Comparison of ENCODE assay signal across 19 cellular contexts in the genomic region with DNA sequence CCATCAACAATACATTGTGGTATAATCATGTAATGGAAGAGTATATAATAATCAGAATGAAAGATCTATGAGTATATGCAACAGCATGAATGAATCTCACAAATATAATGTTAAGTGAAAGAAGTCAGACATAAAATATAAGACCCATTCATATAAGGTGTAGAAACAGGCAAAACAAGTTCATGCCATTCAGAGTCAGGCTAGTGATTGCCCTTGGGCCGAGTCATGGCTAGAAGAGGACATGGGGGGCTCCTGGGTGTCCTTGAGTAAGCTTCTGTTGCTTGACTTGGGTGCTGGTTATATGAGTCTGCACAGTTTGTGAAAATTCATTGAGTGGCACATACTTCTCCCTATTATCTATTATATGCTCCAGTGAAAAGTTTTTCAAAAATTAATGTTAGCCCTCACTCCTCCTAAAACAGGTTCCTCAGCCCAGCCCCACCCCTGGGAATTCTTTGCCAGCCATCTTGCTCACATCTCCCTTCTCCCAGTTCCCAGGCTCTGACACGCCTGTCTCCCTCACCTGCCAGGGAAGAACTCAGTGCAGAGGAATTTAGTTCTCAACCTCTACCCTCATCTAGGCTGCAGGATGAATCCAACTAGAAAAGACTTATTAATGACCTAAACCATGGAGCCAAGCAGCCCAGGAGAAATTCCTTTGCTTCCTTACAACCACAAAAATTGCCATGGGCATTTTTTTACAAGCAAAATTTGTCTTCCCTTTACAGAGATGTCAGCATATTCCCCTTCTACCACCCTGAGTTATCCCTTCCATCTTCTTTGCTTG. TPM values are rescaled to one million over a fixed set of nuclear protein-coding genes. Genes with fewer than 3 reads are reported as not detected.
DNase-seq lines count a peak whose midpoint lies in the region; ATAC-seq, FAIRE-seq and TF ChIP-seq lines count a peak whose summit lies in the region.
"Had no signal": no experiment of that assay in that cellular context is flagged by ENCODE, and none has a peak within 500 bp of the region (broad histone marks: within the 10 kb centered on the region; RNA-seq: fewer than 3 reads in every experiment).

No MANE protein-coding gene starts in this region.

- H3K4me3 Mint-ChIP-seq in activated naive CD8-positive, alpha-beta T cell treated with anti-CD3 and anti-CD28 coated beads, Interleukin-2, amount 50 U/mL, for 24 hours = peak overlapping the region; percentile 12
- H3K4me3 Mint-ChIP-seq in activated naive CD8-positive, alpha-beta T cell treated with anti-CD3 and anti-CD28 coated beads for 36 hours = no peak overlapping the region
- H3K4me3 Mint-ChIP-seq: activated T-helper 1 cell treated with anti-CD3 and anti-CD28 coated beads, Interleukin-12 subunit alpha, Interleukin-12 subunit beta, Interleukin-2, Interleukin-4 antibody, amounts not matched to agents 30 ng/mL and 10 ng/mL and 1 ng/mL, durations not matched to agents 14 hours and 24 hours and 36 hours had no signal

- peak overlapping the region; percentile 8 to 34; a peak in 3 of 4 replicates for H3K27ac ChIP-seq in SK-N-SH (ENCODE audit: low read depth in 2 of 2, low read length in 1 of 2)
- H3K27ac ChIP-seq: left ventricle myocardium inferior, stomach had no signal

- no peaks in the 10 kb centered on the region for H3K9me2 ChIP-seq in SK-N-SH

- no peak overlapping the region for H3K9ac ChIP-seq in SK-N-SH

- CTCF ChIA-PET in SK-N-SH (lab: Yijun Ruan, JAX) = no interaction called here

- 0 out of 2 replicates have a peak overlapping the region, but pooled peaks have one; percentile 48 for H2AFZ ChIP-seq in SK-N-SH (ENCODE audit: low read depth)

- TF ChIP-seq EP300 in SK-N-SH (IDR thresholded peaks at IDR 0.05; ENCODE audit: borderline replicate concordance in 1 of 2, low read depth in 1 of 2, low read length in 1 of 2) = peak in 1 of 2 experiments; percentile 25; a peak in 1 of 4 replicates

- WGBS in SK-N-SH (ENCODE audit: low lambda C conversion rate) = 61% methylated on average over 2 of the region's 2 CpGs

- DNase-seq in activated naive CD8-positive, alpha-beta T cell treated with anti-CD3 and anti-CD28 coated beads, Interleukin-2, amount 50 U/mL, for 24 hours = no peak
- DNase-seq in activated naive CD8-positive, alpha-beta T cell treated with anti-CD3 and anti-CD28 coated beads for 36 hours = no peak
- DNase-seq in SK-N-SH (no peak), foreskin fibroblast (peak; percentile 15 to 41), urothelium cell line (ENCODE audit: low spot score) (peak; percentile 73), putamen (ENCODE audit: low spot score) (no peak)
- DNase-seq: activated CD4-positive, alpha-beta T cell treated with anti-CD3 and anti-CD28 coated beads for 1 hour; caudate nucleus; H7; left ventricle myocardium inferior; NCI-H2227 treated with DMSO at 0.1 percent for 48 hours; occipital lobe; Right ventricle myocardium superior; stomach had no signal

- no peak for ATAC-seq in activated naive CD8-positive, alpha-beta T cell treated with anti-CD3 and anti-CD28 coated beads, Interleukin-2, amount 50 U/mL, for 24 hours
- ATAC-seq in GM19328 (IDR thresholded peaks at IDR 0.05; ENCODE audit: unreplicated experiment) (no peak), HG03280 (IDR thresholded peaks at IDR 0.05; ENCODE audit: unreplicated experiment) (no peak)

- TF ChIP-seq CTCF in SK-N-SH (IDR thresholded peaks at IDR 0.05) (no peak), foreskin fibroblast (IDR thresholded peaks at IDR 0.05; ENCODE audit: low read depth, low read length) (no peak)

- H3K79me2 ChIP-seq in SK-N-SH (ENCODE audit: insufficient read depth) = no peaks in the 10 kb centered on the region

- H3K4me3 ChIP-seq in SK-N-SH (ENCODE audit: low read depth in 2 of 2, low read length in 1 of 2) (no peak overlapping the region), foreskin fibroblast (ENCODE audit: low read depth in 1 of 2, low read length in 2 of 2) (no peak overlapping the region)
- H3K4me3 ChIP-seq: left ventricle myocardium inferior, stomach had no signal

- H3K9me3 ChIP-seq in SK-N-SH = no peaks in the 10 kb centered on the region

- TF ChIP-seq RAD21 in SK-N-SH (IDR thresholded peaks at IDR 0.05; ENCODE audit: low read length) = no peak

- peaks cover 24% of the 10 kb centered on the region for H3K4me1 Mint-ChIP-seq in activated naive CD8-positive, alpha-beta T cell treated with anti-CD3 and anti-CD28 coated beads, Interleukin-2, amount 50 U/mL, for 24 hours
- H3K4me1 Mint-ChIP-seq in activated naive CD8-positive, alpha-beta T cell treated with anti-CD3 and anti-CD28 coated beads for 36 hours = peaks cover 7% of the 10 kb centered on the region

- no peak overlapping the region for H3K4me2 ChIP-seq in SK-N-SH

- POLR2A ChIA-PET in SK-N-SH (lab: Yijun Ruan, JAX) = no interaction called here

- H3K27me3 ChIP-seq in SK-N-SH (ENCODE audit: insufficient read depth) = no peaks in the 10 kb centered on the region
- H3K27me3 ChIP-seq: stomach had no signal

- no peaks in the 10 kb centered on the region for H4K20me1 ChIP-seq in SK-N-SH (ENCODE audit: insufficient read depth)

- no peaks in the 10 kb centered on the region for H3F3A ChIP-seq in SK-N-SH (replicated peaks; ENCODE audit: insufficient read depth)

- peaks cover 1% of the 10 kb centered on the region for H3K27me3 Mint-ChIP-seq in activated naive CD8-positive, alpha-beta T cell treated with anti-CD3 and anti-CD28 coated beads, Interleukin-2, amount 50 U/mL, for 24 hours
- H3K27me3 Mint-ChIP-seq in activated naive CD8-positive, alpha-beta T cell treated with anti-CD3 and anti-CD28 coated beads for 36 hours = no peaks in the 10 kb centered on the region

- H3K36me3 Mint-ChIP-seq in activated naive CD8-positive, alpha-beta T cell treated with anti-CD3 and anti-CD28 coated beads, Interleukin-2, amount 50 U/mL, for 24 hours (ENCODE audit: low read depth) = no peaks in the 10 kb centered on the region
- no peaks in the 10 kb centered on the region for H3K36me3 Mint-ChIP-seq in activated naive CD8-positive, alpha-beta T cell treated with anti-CD3 and anti-CD28 coated beads for 36 hours

- H3K36me3 ChIP-seq in SK-N-SH (replicated peaks in 1 of 2; ENCODE audit: control insufficient read depth in 1 of 2, insufficient read depth in 2 of 2, low read length in 1 of 2) = no peaks in the 10 kb centered on the region
- H3K36me3 ChIP-seq: left ventricle myocardium inferior, stomach had no signal

- H3K9me3 Mint-ChIP-seq in activated naive CD8-positive, alpha-beta T cell treated with anti-CD3 and anti-CD28 coated beads, Interleukin-2, amount 50 U/mL, for 24 hours = no peaks in the 10 kb centered on the region
- H3K9me3 Mint-ChIP-seq in activated naive CD8-positive, alpha-beta T cell treated with anti-CD3 and anti-CD28 coated beads for 36 hours = peaks cover 2% of the 10 kb centered on the region
- H3K9me3 Mint-ChIP-seq: activated T-helper 1 cell treated with anti-CD3 and anti-CD28 coated beads, Interleukin-12 subunit alpha, Interleukin-12 subunit beta, Interleukin-2, Interleukin-4 antibody, amounts not matched to agents 30 ng/mL and 10 ng/mL and 1 ng/mL, durations not matched to agents 14 hours and 24 hours and 36 hours had no signal

- no peak for FAIRE-seq in urothelium cell line (lab: Jason Lieb, UNC)
- FAIRE-seq: A204.1, G401.6 had no signal

- no peak overlapping the region for H3K27ac Mint-ChIP-seq in activated naive CD8-positive, alpha-beta T cell treated with anti-CD3 and anti-CD28 coated beads, Interleukin-2, amount 50 U/mL, for 24 hours
- no peak overlapping the region for H3K27ac Mint-ChIP-seq in activated naive CD8-positive, alpha-beta T cell treated with anti-CD3 and anti-CD28 coated beads for 36 hours
- H3K27ac Mint-ChIP-seq: activated T-helper 1 cell treated with anti-CD3 and anti-CD28 coated beads, Interleukin-12 subunit alpha, Interleukin-12 subunit beta, Interleukin-2, Interleukin-4 antibody, amounts not matched to agents 30 ng/mL and 10 ng/mL and 1 ng/mL, durations not matched to agents 14 hours and 24 hours and 36 hours had no signal

- peaks cover 0 to under 1% of the 10 kb centered on the region in 2 experiments; a peak in 1 of 4 replicates for H3K4me1 ChIP-seq in SK-N-SH (ENCODE audit: control insufficient read depth in 1 of 2, insufficient read depth in 2 of 2, low read depth in 1 of 2, low read length in 1 of 2)
- H3K4me1 ChIP-seq: left ventricle myocardium inferior, stomach had no signal

TF ChIP-seq in SK-N-SH, 30 proteins besides CTCF, POLR2A, EP300 and RAD21:
- TF ChIP-seq TCF12 (IDR thresholded peaks at IDR 0.05) (peak; percentile 22; the same call in 1 of the 2 replicates), RXRA (IDR thresholded peaks at IDR 0.05; ENCODE audit: borderline replicate concordance, low read depth) (no peak), NFIC (IDR thresholded peaks at IDR 0.05; ENCODE audit: borderline replicate concordance) (peak; percentile 22; the same call in 1 of the 2 replicates), TEAD4 (IDR thresholded peaks at IDR 0.05; ENCODE audit: borderline replicate concordance, insufficient read depth) (peak; percentile 35; the same call in 1 of the 2 replicates), RCOR1 (IDR thresholded peaks at IDR 0.05; ENCODE audit: low read length) (no peak), NRF1 (IDR thresholded peaks at IDR 0.05; ENCODE audit: low read depth, low read length) (no peak), EZH2phosphoT487 (IDR thresholded peaks at IDR 0.05; ENCODE audit: borderline replicate concordance, low read depth) (no peak)
- TF ChIP-seq, protein P1, sequence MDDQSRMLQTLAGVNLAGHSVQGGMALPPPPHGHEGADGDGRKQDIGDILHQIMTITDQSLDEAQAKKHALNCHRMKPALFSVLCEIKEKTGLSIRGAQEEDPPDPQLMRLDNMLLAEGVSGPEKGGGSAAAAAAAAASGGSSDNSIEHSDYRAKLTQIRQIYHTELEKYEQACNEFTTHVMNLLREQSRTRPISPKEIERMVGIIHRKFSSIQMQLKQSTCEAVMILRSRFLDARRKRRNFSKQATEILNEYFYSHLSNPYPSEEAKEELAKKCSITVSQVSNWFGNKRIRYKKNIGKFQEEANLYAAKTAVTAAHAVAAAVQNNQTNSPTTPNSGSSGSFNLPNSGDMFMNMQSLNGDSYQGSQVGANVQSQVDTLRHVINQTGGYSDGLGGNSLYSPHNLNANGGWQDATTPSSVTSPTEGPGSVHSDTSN (IDR thresholded peaks at IDR 0.05) = peak; percentile 37; the same call in 1 of the 2 replicates

RNA-seq across cellular contexts. Expression of gene NFAT5, which starts 52.4 kb away (rescaled TPM):
- total RNA-seq in activated naive CD8-positive, alpha-beta T cell treated with anti-CD3 and anti-CD28 coated beads for 36 hours = 10 to 100 TPM; 26.1 to 26.3 TPM
- 7.2 and 11.0 TPM in 2 replicates for polyA plus RNA-seq in SK-N-SH (2012; rRNA removed)
- polyA plus RNA-seq in SK-N-SH (2012; cell fraction: cytosol; rRNA removed) = 6.7 and 6.9 TPM in 2 replicates
- 15.4 and 34.9 TPM in 2 replicates for polyA plus RNA-seq in SK-N-SH (2012; cell fraction: nucleus; rRNA removed)

Comparison
In these comparisons a context has a peak if more than half of its experiments do, and no peak if none do; other contexts are left out.
1. DNase-seq: peak in foreskin fibroblast (2 of 2) and urothelium cell line (single experiment); none in activated naive CD8-positive, alpha-beta T cell treated with anti-CD3 and anti-CD28 coated beads, Interleukin-2, amount 50 U/mL, for 24 hours (single experiment), activated naive CD8-positive, alpha-beta T cell treated with anti-CD3 and anti-CD28 coated beads for 36 hours (single experiment), SK-N-SH (single experiment) and putamen (single experiment).